In the genomic region with DNA sequence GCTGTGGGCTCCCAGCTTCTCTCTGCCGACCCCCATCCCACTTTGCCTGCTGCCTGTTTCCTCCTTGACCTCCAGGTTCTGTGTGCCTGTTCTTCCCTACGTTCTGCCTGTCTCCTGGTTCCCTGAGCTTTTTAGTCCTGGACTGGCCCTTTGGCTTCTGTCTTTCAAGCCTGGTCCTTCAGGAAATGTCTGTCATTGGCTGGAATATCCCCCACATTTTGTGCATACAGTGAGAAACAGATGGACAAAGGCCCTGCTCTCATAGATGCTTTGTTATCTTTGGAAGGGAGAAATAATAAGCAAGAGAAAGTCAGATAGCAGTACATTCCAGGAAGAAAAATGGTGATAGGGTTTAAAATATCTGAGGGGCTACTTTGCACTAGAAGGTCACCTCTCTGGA, we compare ENCODE assay signal across 14 cellular contexts. TPM values are rescaled to one million over a fixed set of nuclear protein-coding genes. Genes with fewer than 3 reads are reported as not detected.
DNase-seq lines count a peak whose midpoint lies in the region; ATAC-seq and TF ChIP-seq lines count a peak whose summit lies in the region.
"Had no signal": no experiment of that assay in that cellular context is flagged by ENCODE, and none has a peak within 500 bp of the region (broad histone marks: within the 10 kb centered on the region; RNA-seq: fewer than 3 reads in every experiment).

No MANE protein-coding gene starts in this region.

- H3K36me3 Mint-ChIP-seq in activated naive CD8-positive, alpha-beta T cell: peaks cover 13% of the 10 kb centered on the region
- H3K36me3 Mint-ChIP-seq in activated naive CD8-positive, alpha-beta T cell treated with anti-CD3 and anti-CD28 coated beads for 36 hours: peaks cover 15% of the 10 kb centered on the region
- peaks cover 5% of the 10 kb centered on the region for H3K36me3 Mint-ChIP-seq in brain

- H3K27me3 Mint-ChIP-seq in activated naive CD8-positive, alpha-beta T cell: no peaks in the 10 kb centered on the region
- no peaks in the 10 kb centered on the region for H3K27me3 Mint-ChIP-seq in activated naive CD8-positive, alpha-beta T cell treated with anti-CD3 and anti-CD28 coated beads for 36 hours
- H3K27me3 Mint-ChIP-seq in brain: no peaks in the 10 kb centered on the region

- peak overlapping the region; percentile 81 for H3K27ac ChIP-seq in layer of hippocampus (ENCODE audit: low read depth, low read length)
- H3K27ac ChIP-seq in tibial artery: peak overlapping the region; percentile 17 to 58

- DNase-seq in activated naive CD8-positive, alpha-beta T cell treated with anti-CD3 and anti-CD28 coated beads for 36 hours: no peak
- DNase-seq in tibial artery (no peak), T-helper 1 cell (no peak), NCI-H2029 (lab: John Stamatoyannopoulos, UW) (no peak)
- DNase-seq: Calu3, endodermal cell, gastrocnemius medialis, NCI-H1930, NCI-H82 had no signal

- intact Hi-C loops in tibial artery (cut with DNase I; ENCODE audit: low total_unique reads): no loop called here

- H3K4me1 ChIP-seq in tibial artery: peaks cover 0 to 53% (median 41%) of the 10 kb centered on the region in 4 donors

- peaks cover 84% of the 10 kb centered on the region for H3K4me1 Mint-ChIP-seq in activated naive CD8-positive, alpha-beta T cell (ENCODE audit: low read depth)
- H3K4me1 Mint-ChIP-seq in activated naive CD8-positive, alpha-beta T cell treated with anti-CD3 and anti-CD28 coated beads for 36 hours: peaks cover 80% of the 10 kb centered on the region
- peaks cover 54% of the 10 kb centered on the region for H3K4me1 Mint-ChIP-seq in brain

- no peaks in the 10 kb centered on the region for H3K36me3 ChIP-seq in tibial artery
- H3K36me3 ChIP-seq: gastrocnemius medialis had no signal

- H3K27me3 ChIP-seq in layer of hippocampus (ENCODE audit: control insufficient read depth, insufficient read depth, low read length) (no peaks in the 10 kb centered on the region), tibial artery (no peaks in the 10 kb centered on the region)
- H3K27me3 ChIP-seq: gastrocnemius medialis had no signal

- no peak for TF ChIP-seq CTCF in brain (conservative IDR thresholded peaks at IDR 0.05)
- no peak for TF ChIP-seq CTCF in tibial artery (IDR thresholded peaks at IDR 0.05)

- no peaks in the 10 kb centered on the region for H3K9me3 ChIP-seq in tibial artery
- H3K9me3 ChIP-seq: gastrocnemius medialis had no signal

- no peak for ATAC-seq in HG03442 (IDR thresholded peaks at IDR 0.05; ENCODE audit: unreplicated experiment)
- ATAC-seq: gastrocnemius medialis had no signal

- no peaks in the 10 kb centered on the region for H3K9me3 Mint-ChIP-seq in activated naive CD8-positive, alpha-beta T cell (ENCODE audit: low read depth)
- H3K9me3 Mint-ChIP-seq in activated naive CD8-positive, alpha-beta T cell treated with anti-CD3 and anti-CD28 coated beads for 36 hours: no peaks in the 10 kb centered on the region
- no peaks in the 10 kb centered on the region for H3K9me3 Mint-ChIP-seq in brain
- H3K9me3 Mint-ChIP-seq: activated T-helper 2 cell treated with anti-CD3 and anti-CD28 coated beads, Interferon-gamma antibody, Interleukin-2, Interleukin-4, amounts not matched to agents 10 μg/mL and 5 μg/mL and 100 μg/mL, durations not matched to agents 14 hours and 24 hours and 36 hours; endodermal cell had no signal

- no peak overlapping the region for H3K27ac Mint-ChIP-seq in activated naive CD8-positive, alpha-beta T cell
- no peak overlapping the region for H3K27ac Mint-ChIP-seq in activated naive CD8-positive, alpha-beta T cell treated with anti-CD3 and anti-CD28 coated beads for 36 hours
- H3K27ac Mint-ChIP-seq in brain: peak overlapping the region in 3 of 5 experiments; percentile 38 to 85 (median 39)
- H3K27ac Mint-ChIP-seq: activated T-helper 2 cell treated with anti-CD3 and anti-CD28 coated beads, Interferon-gamma antibody, Interleukin-2, Interleukin-4, amounts not matched to agents 10 μg/mL and 5 μg/mL and 100 μg/mL, durations not matched to agents 14 hours and 24 hours and 36 hours; endodermal cell had no signal

- no peak overlapping the region for H3K4me3 ChIP-seq in tibial artery
- H3K4me3 ChIP-seq: gastrocnemius medialis had no signal

- peak overlapping the region; percentile 11 for H3K4me3 Mint-ChIP-seq in activated naive CD8-positive, alpha-beta T cell
- no peak overlapping the region for H3K4me3 Mint-ChIP-seq in activated naive CD8-positive, alpha-beta T cell treated with anti-CD3 and anti-CD28 coated beads for 36 hours
- no peak overlapping the region for H3K4me3 Mint-ChIP-seq in brain
- H3K4me3 Mint-ChIP-seq: endodermal cell had no signal

RNA-seq across cellular contexts. Expression of a gene that starts 5.7 kb away (rescaled TPM):
- total RNA-seq in activated naive CD8-positive, alpha-beta T cell treated with anti-CD3 and anti-CD28 coated beads for 36 hours: 10 to 100 TPM; 34.0 to 34.5 TPM
- 15.3 TPM for polyA plus RNA-seq in brain (ENCODE audit: insufficient read depth, low read depth, low replicate concordance)

Comparison
In these comparisons a context has a peak if more than half of its experiments do, and no peak if none do; other contexts are left out.
1. H3K27ac Mint-ChIP-seq: peak in brain (3 of 5); none in activated naive CD8-positive, alpha-beta T cell (single experiment) and activated naive CD8-positive, alpha-beta T cell treated with anti-CD3 and anti-CD28 coated beads for 36 hours (single experiment).